ENCODE assay signal across 9 cellular contexts in the genomic region with DNA sequence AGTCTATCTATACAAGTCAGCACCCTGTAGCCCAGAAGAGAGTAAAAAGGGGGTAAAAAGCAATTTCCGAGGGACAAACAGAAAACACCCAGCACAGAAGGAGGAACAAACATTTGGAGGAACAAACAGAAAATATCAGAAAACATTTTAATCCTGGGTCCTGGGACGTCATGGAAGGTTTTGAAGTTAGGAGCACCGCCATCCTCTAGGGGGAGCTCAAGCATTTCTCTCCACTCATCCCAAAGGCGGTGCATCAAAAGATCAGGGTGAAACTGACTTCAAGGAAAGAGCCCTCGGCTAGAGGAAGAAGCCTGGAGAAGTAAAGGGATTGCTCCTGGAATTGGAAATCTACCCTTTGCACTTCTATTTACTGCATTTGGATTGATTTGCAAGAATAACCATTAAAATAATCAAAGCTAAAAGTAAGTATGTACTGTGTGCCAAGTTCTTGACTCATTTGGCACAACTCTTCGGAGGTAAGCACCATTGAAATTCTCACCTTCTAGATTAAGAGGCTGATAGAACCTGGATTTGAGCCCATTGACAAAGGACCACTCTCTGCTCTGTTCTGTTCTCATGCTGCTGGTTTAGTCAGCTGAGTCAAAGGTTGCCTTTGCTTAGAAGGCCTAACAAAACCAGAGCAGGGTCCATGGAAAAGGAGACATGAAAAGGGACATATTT. TPM values are rescaled to one million over a fixed set of nuclear protein-coding genes. Genes with fewer than 3 reads are reported as not detected.
A peak's percentile ranks its signal among the peaks of the same experiment; 100 is the strongest.
DNase-seq lines count a peak whose midpoint lies in the region; ATAC-seq and FAIRE-seq lines count a peak whose summit lies in the region.
"Had no signal": no experiment of that assay in that cellular context is flagged by ENCODE, and none has a peak within 500 bp of the region (broad histone marks: within the 10 kb centered on the region; RNA-seq: fewer than 3 reads in every experiment).

No MANE protein-coding gene starts in this region.

- H3K9me3 Mint-ChIP-seq in naive thymus-derived CD8-positive, alpha-beta T cell: no peaks in the 10 kb centered on the region

- peak overlapping the region in 2 of 10 donors; percentile 31 to 40 for H3K27ac Mint-ChIP-seq in naive thymus-derived CD8-positive, alpha-beta T cell
- H3K27ac Mint-ChIP-seq: activated naive CD8-positive, alpha-beta T cell had no signal

- H3K27me3 Mint-ChIP-seq in naive thymus-derived CD8-positive, alpha-beta T cell: peaks cover 0 to 2% (median 0%) of the 10 kb centered on the region in 5 donors

- H3K36me3 Mint-ChIP-seq in naive thymus-derived CD8-positive, alpha-beta T cell: no peaks in the 10 kb centered on the region
- H3K36me3 Mint-ChIP-seq: activated naive CD8-positive, alpha-beta T cell had no signal

- DNase-seq in DMS153 treated with DMSO at 0.1 percent for 48 hours (lab: John Stamatoyannopoulos, UW; ENCODE audit: unreplicated experiment): peak; percentile 72
- DNase-seq in HTR-8/SVneo (ENCODE audit: insufficient read length, low spot score): peak; percentile 67
- DNase-seq in NOMO-1 treated with dmso at 0.1 percent for 144 hours (lab: John Stamatoyannopoulos, UW; ENCODE audit: unreplicated experiment): peak; percentile 67
- peak; percentile 36 for DNase-seq in activated CD8-positive, alpha-beta memory T cell treated with anti-CD3 and anti-CD28 coated beads, Interleukin-2, amount 50 U/mL, for 1 hour (ENCODE audit: extremely low read depth)
- peak; percentile 53 for DNase-seq in epidermal melanocyte (ENCODE audit: insufficient read length, low spot score)
- DNase-seq in naive thymus-derived CD8-positive, alpha-beta T cell: peak; percentile 28 to 78 (median 58)
- DNase-seq in substantia nigra (lab: John Stamatoyannopoulos, UW): peak in 34 of 49 donors; percentile 5 to 67 (median 30)

- FAIRE-seq in HTR-8/SVneo (lab: Jason Lieb, UNC): no peak

- ATAC-seq in GM21447 (IDR thresholded peaks at IDR 0.05; ENCODE audit: unreplicated experiment): peak; percentile 84
- ATAC-seq in naive thymus-derived CD8-positive, alpha-beta T cell: peak; percentile 79 to 86

- POLR2A ChIA-PET in naive thymus-derived CD8-positive, alpha-beta T cell (lab: Charles Lee): interaction anchor here (1.5 kb wide), 1 partner anchor 166 kb away, joined by 9 read pairs; the partner anchor contains the start of gene ATP2B1

- no peak overlapping the region for H3K4me3 Mint-ChIP-seq in naive thymus-derived CD8-positive, alpha-beta T cell
- H3K4me3 Mint-ChIP-seq: activated naive CD8-positive, alpha-beta T cell had no signal

- no peak overlapping the region for H3K27ac ChIP-seq in substantia nigra (ENCODE audit: low read depth, low read length, poor library complexity, severe bottlenecking)

- H3K4me1 Mint-ChIP-seq in naive thymus-derived CD8-positive, alpha-beta T cell: peaks cover 3 to 10% (median 5%) of the 10 kb centered on the region in 4 donors

RNA-seq across cellular contexts. Expression of gene POC1B, which starts 17.2 kb away (rescaled TPM):
- total RNA-seq in naive thymus-derived CD8-positive, alpha-beta T cell: 10 to 100 TPM; 23.2 to 29.3 TPM
- polyA plus RNA-seq in naive thymus-derived CD8-positive, alpha-beta T cell: 10 to 100 TPM; 22.1 to 33.0 (median 29.0) TPM

RNA-seq across cellular contexts. Expression of gene GALNT4, which starts 18.5 kb away (rescaled TPM):
- 1 to 10 TPM; 7.3 to 7.7 TPM for total RNA-seq in naive thymus-derived CD8-positive, alpha-beta T cell
- 1 to 10 TPM; 2.0 to 2.6 (median 2.4) TPM for polyA plus RNA-seq in naive thymus-derived CD8-positive, alpha-beta T cell
